Comparison of ENCODE assay signal across 7 cellular contexts in the genomic region with DNA sequence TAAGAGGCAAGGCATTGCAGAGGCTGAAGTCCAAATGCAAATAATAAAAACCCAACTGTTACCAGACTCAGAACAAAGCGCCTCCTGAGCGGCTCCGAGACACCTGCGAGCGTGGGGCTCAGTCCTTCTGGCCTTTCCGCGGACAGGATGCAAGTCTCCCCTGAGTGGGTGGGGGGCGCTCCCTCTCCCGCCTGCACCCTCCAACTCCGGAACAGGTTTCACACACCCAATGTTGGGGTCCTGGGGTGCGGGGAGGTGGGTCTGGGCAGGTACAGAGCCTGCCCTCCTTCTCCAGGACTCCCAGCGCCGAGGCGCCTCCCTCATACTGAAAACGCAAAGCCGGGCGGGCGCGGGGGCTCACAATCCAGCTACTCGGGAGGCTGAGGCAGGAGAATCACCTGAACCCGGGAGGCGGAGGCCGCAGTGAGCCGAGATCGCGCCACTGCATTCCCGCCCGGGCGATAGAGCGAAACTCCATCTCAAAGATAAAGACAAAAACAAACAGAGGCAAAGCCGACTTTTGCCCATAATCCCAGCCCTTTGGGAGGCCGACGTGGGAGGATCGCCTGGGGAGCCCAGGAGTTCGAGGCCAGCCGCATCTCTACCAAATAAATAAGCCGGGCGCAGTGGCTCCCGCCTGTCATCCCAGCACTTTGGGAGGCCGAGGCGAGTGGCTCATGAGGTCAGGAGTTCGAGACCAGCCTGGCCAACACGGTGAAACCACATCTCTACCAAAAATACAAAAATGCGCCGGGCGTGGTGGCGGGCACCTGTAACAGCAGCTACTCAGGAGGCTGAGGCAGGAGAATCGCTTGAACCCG. TPM values are rescaled to one million over a fixed set of nuclear protein-coding genes. Genes with fewer than 3 reads are reported as not detected.
DNase-seq lines count a peak whose midpoint lies in the region; ATAC-seq and TF ChIP-seq lines count a peak whose summit lies in the region.

No MANE protein-coding gene starts in this region.

- no peak overlapping the region for H3K27ac ChIP-seq in iPS DF 6.9 (ENCODE audit: low read length)

- no peaks in the 10 kb centered on the region for H3K9me3 ChIP-seq in iPS DF 6.9 (ENCODE audit: control insufficient read depth, insufficient read depth, low read length)

- no peaks in the 10 kb centered on the region for H3K9me3 Mint-ChIP-seq in WTC11
- H3K9me3 Mint-ChIP-seq in stimulated activated effector memory CD8-positive, alpha-beta T cell treated with anti-CD3 and anti-CD28 coated beads, Interleukin-12 subunit alpha, Interleukin-12 subunit beta, amount 100 ng/mL, for 72 hours: no peaks in the 10 kb centered on the region

- peak overlapping the region; percentile 74 for H3K4me3 Mint-ChIP-seq in WTC11
- H3K4me3 Mint-ChIP-seq in stimulated activated effector memory CD8-positive, alpha-beta T cell treated with anti-CD3 and anti-CD28 coated beads, Interleukin-12 subunit alpha, Interleukin-12 subunit beta, amount 100 ng/mL, for 72 hours: peak overlapping the region; percentile 73

- WGBS in iPS DF 6.9 (ENCODE audit: insufficient coverage, insufficient read length): no CpG with 5 or more reads among the region's 49 CpGs

- H3K27me3 ChIP-seq in iPS DF 6.9 (ENCODE audit: control insufficient read depth, insufficient read depth, low read length): no peaks in the 10 kb centered on the region

- ATAC-seq in WTC11 (no peak), left lobe of liver (no peak)
- ATAC-seq in stimulated activated effector memory CD8-positive, alpha-beta T cell treated with anti-CD3 and anti-CD28 coated beads, Interleukin-12 subunit alpha, Interleukin-12 subunit beta, amount 100 ng/mL, for 72 hours: no peak

- no peak for DNase-seq in HFF-Myc (ENCODE audit: extremely low read depth, low read depth)
- no peak for DNase-seq in WTC11 (ENCODE audit: low spot score)
- no peak for DNase-seq in iPS DF 6.9 (ENCODE audit: low read depth, low spot score)
- DNase-seq in stimulated activated effector memory CD8-positive, alpha-beta T cell treated with anti-CD3 and anti-CD28 coated beads, Interleukin-12 subunit alpha, Interleukin-12 subunit beta, amount 100 ng/mL, for 72 hours (ENCODE audit: low spot score in 2 of 2): no peak
- no peak for DNase-seq in left lobe of liver (ENCODE audit: low spot score)
- DNase-seq in stimulated activated naive CD4-positive, alpha-beta T cell treated with Interleukin-2 at 50 U/mL for 16 hours (lab: John Stamatoyannopoulos, UW): no peak
- no peak for DNase-seq in NCI-H1105 treated with DMSO at 0.1 percent for 48 hours (lab: John Stamatoyannopoulos, UW)

- H3K27me3 Mint-ChIP-seq in WTC11 (ENCODE audit: low read depth): peaks cover 17% of the 10 kb centered on the region; the same call in 1 of the 2 replicates

- TF ChIP-seq CTCF in HFF-Myc (IDR thresholded peaks at IDR 0.05; ENCODE audit: low read depth, low read length, missing control alignments): no peak
- no peak for TF ChIP-seq CTCF in WTC11 (IDR thresholded peaks at IDR 0.05)

- H3K27ac Mint-ChIP-seq in WTC11: no peak overlapping the region
- peak overlapping the region; percentile 64 for H3K27ac Mint-ChIP-seq in stimulated activated effector memory CD8-positive, alpha-beta T cell treated with anti-CD3 and anti-CD28 coated beads, Interleukin-12 subunit alpha, Interleukin-12 subunit beta, amount 100 ng/mL, for 72 hours

- peaks cover 3% of the 10 kb centered on the region; the same call in 1 of the 2 replicates for H3K4me1 ChIP-seq in iPS DF 6.9 (ENCODE audit: control insufficient read depth, insufficient read depth, low read length)

- peak overlapping the region; percentile 63 for H3K4me3 ChIP-seq in HFF-Myc (replicated peaks; ENCODE audit: low read depth, low read length)
- H3K4me3 ChIP-seq in iPS DF 6.9 (ENCODE audit: low read length): peak overlapping the region; percentile 60; the same call in 1 of the 2 replicates

- H3K4me1 Mint-ChIP-seq in WTC11: peaks cover 12% of the 10 kb centered on the region
- peaks cover 24% of the 10 kb centered on the region for H3K4me1 Mint-ChIP-seq in stimulated activated effector memory CD8-positive, alpha-beta T cell treated with anti-CD3 and anti-CD28 coated beads, Interleukin-12 subunit alpha, Interleukin-12 subunit beta, amount 100 ng/mL, for 72 hours

- CTCF ChIA-PET in WTC11 (lab: Charles Lee): interaction anchor here (0.5 to 2.8 kb wide), 7 partner anchors 8 to 272 kb away, joined by 3 to 14 read pairs (median 4); no protein-coding TSS in a partner anchor

- H3K36me3 ChIP-seq in iPS DF 6.9 (ENCODE audit: control insufficient read depth, insufficient read depth, low read length): 0 out of 2 replicates have a peak, but pooled peaks cover 2% of the 10 kb centered on the region

- peaks cover 23% of the 10 kb centered on the region for H3K36me3 Mint-ChIP-seq in WTC11
- peaks cover 42% of the 10 kb centered on the region for H3K36me3 Mint-ChIP-seq in stimulated activated effector memory CD8-positive, alpha-beta T cell treated with anti-CD3 and anti-CD28 coated beads, Interleukin-12 subunit alpha, Interleukin-12 subunit beta, amount 100 ng/mL, for 72 hours

- POLR2A ChIA-PET in WTC11 (lab: Charles Lee): interaction anchor here (1.3 kb wide), 1 partner anchor 28 kb away, joined by 4 read pairs; no protein-coding TSS in a partner anchor

TF ChIP-seq in WTC11, 78 proteins besides CTCF, POLR2A, EP300 and RAD21:
- TF ChIP-seq SMAD3 (CRISPR knock-in tag; IDR thresholded peaks at IDR 0.05; ENCODE audit: borderline replicate concordance) (no peak), FOXK1 (CRISPR knock-in tag; IDR thresholded peaks at IDR 0.05) (no peak), NFE2L1 (CRISPR knock-in tag; IDR thresholded peaks at IDR 0.05) (no peak), FOXP1 (CRISPR knock-in tag; IDR thresholded peaks at IDR 0.05; ENCODE audit: borderline replicate concordance) (0 out of 2 replicates have a peak, but pooled peaks have one; percentile 20), CREB1 (CRISPR knock-in tag; IDR thresholded peaks at IDR 0.05) (no peak), GTF2I (CRISPR knock-in tag; conservative IDR thresholded peaks at IDR 0.05) (peak; percentile 45; the same call in 1 of the 2 replicates), NR3C1 (CRISPR knock-in tag; conservative IDR thresholded peaks at IDR 0.05; ENCODE audit: low read depth) (no peak)
TF ChIP-seq in WTC11: peak in this region for 2.

RNA-seq across cellular contexts. Expression of a gene that starts 0.9 kb away (rescaled TPM):
- total RNA-seq in WTC11 (2021) (35.5 to 38.4 TPM (median 38.0 TPM) in 3 replicates), left lobe of liver (0.88 TPM)

Comparison
In these comparisons a context has a peak if more than half of its experiments do, and no peak if none do; other contexts are left out.
1. RNA of a gene that starts 0.9 kb away (total RNA-seq): 35.5 to 38.4 TPM in WTC11; 0.88 TPM in left lobe of liver (single experiment); every median in the first group is over 10 times any median in the second.